14 cellular contexts compared by ENCODE assay signal in genomic region chr2:187429989-187430388, GRCh38. TPM values are rescaled to one million over a fixed set of nuclear protein-coding genes. Genes with fewer than 3 reads are reported as not detected.
DNase-seq lines count a peak whose midpoint lies in the region; ATAC-seq lines count a peak whose summit lies in the region.
"Had no signal": no experiment of that assay in that cellular context is flagged by ENCODE, and none has a peak within 500 bp of the region (broad histone marks: within the 10 kb centered on the region; RNA-seq: fewer than 3 reads in every experiment).

No MANE protein-coding gene starts in this region.

- H3K18ac ChIP-seq in mesendoderm (ENCODE audit: low read length) = no peak overlapping the region

- H3K4me3 ChIP-seq in mesendoderm (ENCODE audit: low read length) = no peak overlapping the region
- H3K4me3 ChIP-seq: BLaER1 treated with 17β-estradiol and CSF1 and Interleukin-3, amounts not matched to agents 10 nM and 100 nM; thoracic aorta had no signal

- H3K56ac ChIP-seq in mesendoderm (ENCODE audit: low read length) = no peak overlapping the region

- no peaks in the 10 kb centered on the region for H3K79me1 ChIP-seq in mesendoderm (ENCODE audit: low read length)

- in situ Hi-C loops in ACHN (cut with HindIII; ENCODE audit: low pct_ligation_motif_present, low pct_unique_long_range_greater_than_20kb, low sequenced_read_pairs) = loop anchor here (25.0 kb wide), 1 partner anchor 118 kb away; no protein-coding TSS in a partner anchor

- DNase-seq in ACHN = peak; percentile 44
- DNase-seq in HT1080 (ENCODE audit: low read depth) = peak; percentile 88
- peak; percentile 27 for DNase-seq in dedifferentiated amniotic fluid mesenchymal stem cell (ENCODE audit: extremely low spot score)
- DNase-seq in kidney tubule cell (ENCODE audit: low spot score) = peak; percentile 71
- DNase-seq in stimulated activated naive B cell treated with anti-CD40 and anti-IgM and Interleukin-4, amounts not matched to agents 10 μg/mL and 1 μg/mL and 100 μg/mL, for 72 hours = no peak
- DNase-seq in GM19240 (ENCODE audit: insufficient read length, low spot score) = no peak
- no peak for DNase-seq in mesendoderm
- DNase-seq: activated CD4-positive, alpha-beta memory T cell treated with anti-CD3 and anti-CD28 coated beads for 36 hours; islet precursor cell; NCI-H1930 had no signal

- H3K4me3 Mint-ChIP-seq in stimulated activated naive B cell treated with anti-CD40 and anti-IgM and Interleukin-4, amounts not matched to agents 10 μg/mL and 1 μg/mL and 100 μg/mL, for 72 hours = no peak overlapping the region
- H3K4me3 Mint-ChIP-seq: activated CD4-positive, alpha-beta memory T cell treated with anti-CD3 and anti-CD28 coated beads for 36 hours; activated naive CD8-positive, alpha-beta T cell had no signal

- no peaks in the 10 kb centered on the region for H3K4me1 Mint-ChIP-seq in stimulated activated naive B cell treated with anti-CD40 and anti-IgM and Interleukin-4, amounts not matched to agents 10 μg/mL and 1 μg/mL and 100 μg/mL, for 72 hours

- no peak overlapping the region for H2AK5ac ChIP-seq in mesendoderm (ENCODE audit: low read length)

- H4K5ac ChIP-seq in mesendoderm (ENCODE audit: low read length) = no peak overlapping the region

- ATAC-seq in stimulated activated naive B cell treated with anti-CD40 and anti-IgM and Interleukin-4, amounts not matched to agents 10 μg/mL and 1 μg/mL and 100 μg/mL, for 72 hours (replicated peaks) = no peak
- no peak for ATAC-seq in GM19328 (IDR thresholded peaks at IDR 0.05; ENCODE audit: unreplicated experiment)

- no peak overlapping the region for H2BK120ac ChIP-seq in mesendoderm (ENCODE audit: low read depth, low read length)

- no peak overlapping the region for H3K9ac ChIP-seq in mesendoderm (ENCODE audit: low read length)
- H3K9ac ChIP-seq: BLaER1 treated with 17β-estradiol and CSF1 and Interleukin-3, amounts not matched to agents 10 nM and 100 nM had no signal

- H3K79me2 ChIP-seq in mesendoderm (ENCODE audit: control insufficient read depth, insufficient read depth, low read length) = no peaks in the 10 kb centered on the region

- no peaks in the 10 kb centered on the region for H3K36me3 Mint-ChIP-seq in stimulated activated naive B cell treated with anti-CD40 and anti-IgM and Interleukin-4, amounts not matched to agents 10 μg/mL and 1 μg/mL and 100 μg/mL, for 72 hours
- H3K36me3 Mint-ChIP-seq: activated CD4-positive, alpha-beta memory T cell treated with anti-CD3 and anti-CD28 coated beads for 36 hours; activated naive CD8-positive, alpha-beta T cell had no signal

- H3K23ac ChIP-seq in mesendoderm (ENCODE audit: low read length) = no peak overlapping the region

- no peak overlapping the region for H3K27ac Mint-ChIP-seq in stimulated activated naive B cell treated with anti-CD40 and anti-IgM and Interleukin-4, amounts not matched to agents 10 μg/mL and 1 μg/mL and 100 μg/mL, for 72 hours
- H3K27ac Mint-ChIP-seq: activated CD4-positive, alpha-beta memory T cell treated with anti-CD3 and anti-CD28 coated beads for 36 hours; activated naive CD8-positive, alpha-beta T cell had no signal

- no peak overlapping the region for H3K4ac ChIP-seq in mesendoderm (ENCODE audit: low read depth, low read length)

- H3K36me3 ChIP-seq in mesendoderm (ENCODE audit: control insufficient read depth, insufficient read depth, low read length) = no peaks in the 10 kb centered on the region
- H3K36me3 ChIP-seq: BLaER1 treated with 17β-estradiol and CSF1 and Interleukin-3, amounts not matched to agents 10 nM and 100 nM; thoracic aorta had no signal

- no peak overlapping the region for H4K8ac ChIP-seq in mesendoderm (ENCODE audit: low read depth, low read length)

- H3K4me1 ChIP-seq in mesendoderm (ENCODE audit: control insufficient read depth, low read depth, low read length) = no peaks in the 10 kb centered on the region

- no peaks in the 10 kb centered on the region for H3K9me3 Mint-ChIP-seq in stimulated activated naive B cell treated with anti-CD40 and anti-IgM and Interleukin-4, amounts not matched to agents 10 μg/mL and 1 μg/mL and 100 μg/mL, for 72 hours
- H3K9me3 Mint-ChIP-seq: activated CD4-positive, alpha-beta memory T cell treated with anti-CD3 and anti-CD28 coated beads for 36 hours had no signal

- H3K27me3 ChIP-seq in mesendoderm (ENCODE audit: insufficient read depth, low read length, poor library complexity) = no peaks in the 10 kb centered on the region
- H3K27me3 ChIP-seq: BLaER1 treated with 17β-estradiol and CSF1 and Interleukin-3, amounts not matched to agents 10 nM and 100 nM had no signal

- H3K27ac ChIP-seq in mesendoderm (ENCODE audit: low read depth, low read length) = no peak overlapping the region
- H3K27ac ChIP-seq: BLaER1 treated with 17β-estradiol and CSF1 and Interleukin-3, amounts not matched to agents 10 nM and 100 nM; thoracic aorta had no signal

- no peak overlapping the region for H3K4me2 ChIP-seq in mesendoderm (ENCODE audit: low read length)

- no peak overlapping the region for H2BK5ac ChIP-seq in mesendoderm (ENCODE audit: low read length)

- H2BK15ac ChIP-seq in mesendoderm (replicated peaks; ENCODE audit: low read depth) = no peak overlapping the region

- no peaks in the 10 kb centered on the region for H3K27me3 Mint-ChIP-seq in stimulated activated naive B cell treated with anti-CD40 and anti-IgM and Interleukin-4, amounts not matched to agents 10 μg/mL and 1 μg/mL and 100 μg/mL, for 72 hours
- H3K27me3 Mint-ChIP-seq: activated CD4-positive, alpha-beta memory T cell treated with anti-CD3 and anti-CD28 coated beads for 36 hours; activated naive CD8-positive, alpha-beta T cell had no signal

RNA-seq across cellular contexts. Expression of gene CALCRL, which starts 18.1 kb away (rescaled TPM):
- total RNA-seq in HT1080 (2014; rRNA removed; shearing (Covaris generic)) = 0.56 TPM in 1 of 2 replicates, not detected in the other
- 0.09 and 0.28 TPM in 2 replicates for polyA plus RNA-seq in HT1080 (2015; cell fraction: cytosol; rRNA removed)
- polyA plus RNA-seq in HT1080 (2015; cell fraction: nucleus; rRNA removed) = 0.08 and 0.10 TPM in 2 replicates
- polyA plus RNA-seq in mesendoderm (2013, experiment 1 of 2) = 0.22 TPM
- 0.14 TPM for polyA plus RNA-seq in mesendoderm (2013, experiment 2 of 2)

Comparison
In these comparisons a context has a peak if more than half of its experiments do, and no peak if none do; other contexts are left out.
1. DNase-seq: peak in ACHN (single experiment), HT1080 (single experiment), dedifferentiated amniotic fluid mesenchymal stem cell (single experiment) and kidney tubule cell (single experiment); none in stimulated activated naive B cell treated with anti-CD40 and anti-IgM and Interleukin-4, amounts not matched to agents 10 μg/mL and 1 μg/mL and 100 μg/mL, for 72 hours (single experiment), GM19240 (single experiment) and mesendoderm (single experiment).